ENCODE assay signal across 1 cellular context in genomic region chr1:182786223-182787001, GRCh38.
A peak's percentile ranks its signal among the peaks of the same experiment; 100 is the strongest.
TF ChIP-seq lines count a peak whose summit lies in the region.

No MANE protein-coding gene starts in this region.

TF ChIP-seq in K562, 482 proteins besides CTCF, POLR2A, EP300 and RAD21 (continued from another document):
- TF ChIP-seq GATAD2B (IDR thresholded peaks at IDR 0.05; ENCODE audit: borderline replicate concordance) (0 out of 2 replicates have a peak, but pooled peaks have one; percentile 32), MAZ (CRISPR knock-in tag; conservative IDR thresholded peaks at IDR 0.05 in 1 of 2, IDR thresholded peaks at IDR 0.05 in 1 of 2) (0 out of 4 replicates have a peak, but pooled peaks of 1 of the 2 experiments have one; percentile 39), FOXA1 (IDR thresholded peaks at IDR 0.05; ENCODE audit: borderline replicate concordance) (no peak), PHF21A (IDR thresholded peaks at IDR 0.05; ENCODE audit: borderline replicate concordance, low read depth) (no peak), YY1 (IDR thresholded peaks at IDR 0.05; ENCODE audit: borderline replicate concordance in 1 of 3, control insufficient read depth in 1 of 3, extremely low read depth in 1 of 3, insufficient read depth in 3 of 3, insufficient read length in 1 of 3, insufficient replicate concordance in 2 of 3, low read depth in 1 of 3, low read length in 2 of 3) (peak in 1 of 3 experiments; percentile 35), NFE2L1 (tag; IDR thresholded peaks at IDR 0.05; ENCODE audit: borderline replicate concordance, low read depth) (no peak), BMI1 (IDR thresholded peaks at IDR 0.05; ENCODE audit: low read length) (no peak), NRF1 (conservative IDR thresholded peaks at IDR 0.05 in 1 of 2, IDR thresholded peaks at IDR 0.05 in 1 of 2) (peak in 1 of 2 experiments; percentile 20; a peak in 1 of 4 replicates), MYC (IDR thresholded peaks at IDR 0.05; ENCODE audit: low read depth, low read length) (no peak), MYC (CRISPR knock-in tag; IDR thresholded peaks at IDR 0.05; ENCODE audit: borderline replicate concordance, low read depth) (no peak), CEBPB (tag; IDR thresholded peaks at IDR 0.05) (peak; percentile 89), IRF9 (tag; IDR thresholded peaks at IDR 0.05) (no peak), CHAMP1 (IDR thresholded peaks at IDR 0.05) (0 out of 2 replicates have a peak, but pooled peaks have one; percentile 27), EHMT2 (IDR thresholded peaks at IDR 0.05) (peak; percentile 43), E2F3 (CRISPR knock-in tag; IDR thresholded peaks at IDR 0.05) (no peak), ZNF384 (IDR thresholded peaks at IDR 0.05; ENCODE audit: low read depth, low read length) (peak; percentile 66), ATF3 (IDR thresholded peaks at IDR 0.05) (peak; percentile 90), ATF3 (CRISPR knock-in tag; conservative IDR thresholded peaks at IDR 0.05) (0 out of 2 replicates have a peak, but pooled peaks have one; percentile 29), RBM25 (IDR thresholded peaks at IDR 0.05; ENCODE audit: low read depth, low read length, severe bottlenecking) (no peak), FOXK2 (conservative IDR thresholded peaks at IDR 0.05 in 1 of 2, IDR thresholded peaks at IDR 0.05 in 1 of 2; ENCODE audit: low read depth in 2 of 2) (no peak), CUX1 (CRISPR knock-in tag; IDR thresholded peaks at IDR 0.05) (no peak), SMAD4 (CRISPR knock-in tag; conservative IDR thresholded peaks at IDR 0.05) (0 out of 2 replicates have a peak, but pooled peaks have one; percentile 37), ATF7 (IDR thresholded peaks at IDR 0.05) (peak; percentile 57; the same call in 1 of the 2 replicates), SMARCA4 (IDR thresholded peaks at IDR 0.05) (0 out of 2 replicates have a peak, but pooled peaks have one; percentile 9), CEBPG (CRISPR knock-in tag; IDR thresholded peaks at IDR 0.05) (peak; percentile 79), CEBPG (tag; conservative IDR thresholded peaks at IDR 0.05 in 1 of 2, IDR thresholded peaks at IDR 0.05 in 1 of 2) (peak; percentile 85 to 88), RB1 (IDR thresholded peaks at IDR 0.05; ENCODE audit: low read depth) (peak; percentile 28; the same call in 1 of the 2 replicates), TAF7 (tag; IDR thresholded peaks at IDR 0.05) (no peak), FOSL1 (tag; conservative IDR thresholded peaks at IDR 0.05) (no peak), RCOR1 (IDR thresholded peaks at IDR 0.05; ENCODE audit: borderline replicate concordance in 1 of 2, low read depth in 2 of 2, low read length in 2 of 2) (peak in 1 of 2 experiments; percentile 51; a peak in 1 of 4 replicates), TRIM24 (IDR thresholded peaks at IDR 0.05) (peak; percentile 13 to 62; a peak in 1 of 4 replicates), ZNF830 (CRISPR knock-in tag; IDR thresholded peaks at IDR 0.05) (no peak), PRMT5 (CRISPR knock-in tag; IDR thresholded peaks at IDR 0.05) (no peak), HIVEP1 (CRISPR knock-in tag; IDR thresholded peaks at IDR 0.05) (no peak), HSF4 (CRISPR knock-in tag; IDR thresholded peaks at IDR 0.05; ENCODE audit: borderline replicate concordance) (no peak), CBX3 (IDR thresholded peaks at IDR 0.05; ENCODE audit: borderline replicate concordance in 1 of 2, low read length in 2 of 2) (no peak), TFAP4 (CRISPR knock-in tag; IDR thresholded peaks at IDR 0.05; ENCODE audit: borderline replicate concordance) (peak; percentile 74), LCOR (CRISPR knock-in tag; IDR thresholded peaks at IDR 0.05) (0 out of 2 replicates have a peak, but pooled peaks have one; percentile 16), SLC30A9 (CRISPR knock-in tag; IDR thresholded peaks at IDR 0.05) (no peak), RBM14 (IDR thresholded peaks at IDR 0.05; ENCODE audit: borderline replicate concordance, insufficient read depth, low read depth, low read length) (no peak), JUND (IDR thresholded peaks at IDR 0.05; ENCODE audit: borderline replicate concordance, low read depth, low read length) (peak; percentile 26; the same call in 1 of the 2 replicates), JUND (tag; IDR thresholded peaks at IDR 0.05; ENCODE audit: borderline replicate concordance, low read depth, low read length) (no peak; the same call in 2 of the 3 replicates), KLF16 (IDR thresholded peaks at IDR 0.05) (peak; percentile 28; the same call in 1 of the 2 replicates), HDGF (IDR thresholded peaks at IDR 0.05) (no peak), ILF3 (IDR thresholded peaks at IDR 0.05; ENCODE audit: borderline replicate concordance) (0 out of 2 replicates have a peak, but pooled peaks have one; percentile 40), NR2C1 (IDR thresholded peaks at IDR 0.05) (0 out of 2 replicates have a peak, but pooled peaks have one; percentile 4), NR2C1 (tag; IDR thresholded peaks at IDR 0.05) (no peak)
- TF ChIP-seq, protein P1, sequence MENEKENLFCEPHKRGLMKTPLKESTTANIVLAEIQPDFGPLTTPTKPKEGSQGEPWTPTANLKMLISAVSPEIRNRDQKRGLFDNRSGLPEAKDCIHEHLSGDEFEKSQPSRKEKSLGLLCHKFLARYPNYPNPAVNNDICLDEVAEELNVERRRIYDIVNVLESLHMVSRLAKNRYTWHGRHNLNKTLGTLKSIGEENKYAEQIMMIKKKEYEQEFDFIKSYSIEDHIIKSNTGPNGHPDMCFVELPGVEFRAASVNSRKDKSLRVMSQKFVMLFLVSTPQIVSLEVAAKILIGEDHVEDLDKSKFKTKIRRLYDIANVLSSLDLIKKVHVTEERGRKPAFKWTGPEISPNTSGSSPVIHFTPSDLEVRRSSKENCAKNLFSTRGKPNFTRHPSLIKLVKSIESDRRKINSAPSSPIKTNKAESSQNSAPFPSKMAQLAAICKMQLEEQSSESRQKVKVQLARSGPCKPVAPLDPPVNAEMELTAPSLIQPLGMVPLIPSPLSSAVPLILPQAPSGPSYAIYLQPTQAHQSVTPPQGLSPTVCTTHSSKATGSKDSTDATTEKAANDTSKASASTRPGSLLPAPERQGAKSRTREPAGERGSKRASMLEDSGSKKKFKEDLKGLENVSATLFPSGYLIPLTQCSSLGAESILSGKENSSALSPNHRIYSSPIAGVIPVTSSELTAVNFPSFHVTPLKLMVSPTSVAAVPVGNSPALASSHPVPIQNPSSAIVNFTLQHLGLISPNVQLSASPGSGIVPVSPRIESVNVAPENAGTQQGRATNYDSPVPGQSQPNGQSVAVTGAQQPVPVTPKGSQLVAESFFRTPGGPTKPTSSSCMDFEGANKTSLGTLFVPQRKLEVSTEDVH (IDR thresholded peaks at IDR 0.05; ENCODE audit: low read depth, partially characterized antibody), result no peak
- TF ChIP-seq, protein P2, sequence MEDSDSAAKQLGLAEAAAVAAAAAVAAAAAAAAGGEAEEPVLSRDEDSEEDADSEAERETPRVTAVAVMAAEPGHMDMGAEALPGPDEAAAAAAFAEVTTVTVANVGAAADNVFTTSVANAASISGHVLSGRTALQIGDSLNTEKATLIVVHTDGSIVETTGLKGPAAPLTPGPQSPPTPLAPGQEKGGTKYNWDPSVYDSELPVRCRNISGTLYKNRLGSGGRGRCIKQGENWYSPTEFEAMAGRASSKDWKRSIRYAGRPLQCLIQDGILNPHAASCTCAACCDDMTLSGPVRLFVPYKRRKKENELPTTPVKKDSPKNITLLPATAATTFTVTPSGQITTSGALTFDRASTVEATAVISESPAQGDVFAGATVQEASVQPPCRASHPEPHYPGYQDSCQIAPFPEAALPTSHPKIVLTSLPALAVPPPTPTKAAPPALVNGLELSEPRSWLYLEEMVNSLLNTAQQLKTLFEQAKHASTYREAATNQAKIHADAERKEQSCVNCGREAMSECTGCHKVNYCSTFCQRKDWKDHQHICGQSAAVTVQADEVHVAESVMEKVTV (CRISPR knock-in tag; IDR thresholded peaks at IDR 0.05), result peak; percentile 35; the same call in 1 of the 2 replicates
